ENCODE assay signal across 38 cellular contexts in the genomic region with DNA sequence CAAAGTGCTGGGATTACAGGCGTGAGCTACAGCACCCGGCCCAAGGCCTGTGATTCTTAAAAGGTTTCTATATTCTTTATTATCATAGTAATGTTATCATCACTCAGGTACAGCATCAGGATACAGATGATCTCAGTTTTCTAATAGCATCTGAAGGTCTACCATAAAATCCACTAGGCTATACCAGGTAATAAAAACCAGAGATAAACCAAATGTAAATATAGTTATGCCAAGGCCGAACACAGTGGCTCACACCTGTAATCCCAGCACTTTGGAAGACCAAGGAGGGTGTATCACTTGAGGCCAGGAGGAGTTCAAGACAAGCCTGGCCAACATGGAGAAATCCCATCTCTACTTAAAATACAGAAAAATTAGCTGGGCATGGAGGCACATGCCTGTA.
"Had no signal": no experiment of that assay in that cellular context is flagged by ENCODE, and none has a peak within 500 bp of the region (broad histone marks: within the 10 kb centered on the region; RNA-seq: fewer than 3 reads in every experiment).

No MANE protein-coding gene starts in this region.

- H3K27ac Mint-ChIP-seq: activated naive CD4-positive, alpha-beta T cell treated with anti-CD3 and anti-CD28 coated beads for 36 hours; activated naive CD4-positive, alpha-beta T cell treated with anti-CD3 and anti-CD28 coated beads, Interleukin-2, amount 10 ng/mL, durations not matched to agents 7 days and 5 days; activated naive CD4-positive, alpha-beta T cell treated with anti-CD3 and anti-CD28 coated beads, Interleukin-2, amount 50 U/mL, for 24 hours; activated naive CD4-positive, alpha-beta T cell treated with anti-CD3 and anti-CD28 coated beads, Interleukin-2, amount 50 U/mL, for 72 hours; activated naive CD8-positive, alpha-beta T cell treated with anti-CD3 and anti-CD28 coated beads, Interleukin-2, amount 10 ng/mL, durations not matched to agents 7 days and 5 days; activated naive CD8-positive, alpha-beta T cell treated with anti-CD3 and anti-CD28 coated beads, Interleukin-2, amount 50 U/mL, for 24 hours; activated T-cell treated with anti-CD3 and anti-CD28 coated beads, Interleukin-2, amount 50 U/mL, for 24 hours; activated T-cell treated with anti-CD3 and anti-CD28 coated beads, Interleukin-2, amount 50 U/mL, for 72 hours; activated T-helper 1 cell treated with anti-CD3 and anti-CD28 coated beads, Interleukin-12 subunit alpha, Interleukin-12 subunit beta, Interleukin-2, Interleukin-4 antibody, amounts not matched to agents 30 ng/mL and 10 ng/mL and 1 ng/mL, durations not matched to agents 14 hours and 24 hours and 36 hours; activated T-helper 17 cell treated with anti-CD3 and anti-CD28 coated beads, Interleukin-2, amount 50 U/mL, for 72 hours; activated T-helper 2 cell treated with anti-CD3 and anti-CD28 coated beads, Interferon-gamma antibody, Interleukin-2, Interleukin-4, amounts not matched to agents 10 μg/mL and 5 μg/mL and 100 μg/mL, durations not matched to agents 14 hours and 24 hours and 36 hours; brain had no signal

- H3K27me3 Mint-ChIP-seq: activated naive CD4-positive, alpha-beta T cell treated with anti-CD3 and anti-CD28 coated beads, Interleukin-2, amount 10 ng/mL, durations not matched to agents 7 days and 5 days; activated naive CD4-positive, alpha-beta T cell treated with anti-CD3 and anti-CD28 coated beads, Interleukin-2, amount 50 U/mL, for 24 hours; activated naive CD8-positive, alpha-beta T cell treated with anti-CD3 and anti-CD28 coated beads, Interleukin-2, amount 10 ng/mL, durations not matched to agents 7 days and 5 days; activated naive CD8-positive, alpha-beta T cell treated with anti-CD3 and anti-CD28 coated beads, Interleukin-2, amount 50 U/mL, for 24 hours; activated T-cell treated with anti-CD3 and anti-CD28 coated beads, Interleukin-2, amount 50 U/mL, for 24 hours; activated T-helper 17 cell treated with anti-CD3 and anti-CD28 coated beads, Interleukin-2, amount 50 U/mL, for 72 hours; brain; central memory CD8-positive, alpha-beta T cell had no signal

- H3K9me3 ChIP-seq: adrenal gland, ascending aorta, body of pancreas, breast epithelium had no signal

- H3K27me3 ChIP-seq: adrenal gland, ascending aorta, body of pancreas, brain microvascular endothelial cell, breast epithelium, cardiac muscle cell had no signal

- H3K4me3 Mint-ChIP-seq: activated naive CD4-positive, alpha-beta T cell treated with anti-CD3 and anti-CD28 coated beads for 36 hours; activated naive CD4-positive, alpha-beta T cell treated with anti-CD3 and anti-CD28 coated beads, Interleukin-2, amount 10 ng/mL, durations not matched to agents 7 days and 5 days; activated naive CD4-positive, alpha-beta T cell treated with anti-CD3 and anti-CD28 coated beads, Interleukin-2, amount 50 U/mL, for 24 hours; activated naive CD8-positive, alpha-beta T cell treated with anti-CD3 and anti-CD28 coated beads, Interleukin-2, amount 10 ng/mL, durations not matched to agents 7 days and 5 days; activated naive CD8-positive, alpha-beta T cell treated with anti-CD3 and anti-CD28 coated beads, Interleukin-2, amount 50 U/mL, for 24 hours; activated T-cell treated with anti-CD3 and anti-CD28 coated beads, Interleukin-2, amount 50 U/mL, for 24 hours; activated T-cell treated with anti-CD3 and anti-CD28 coated beads, Interleukin-2, amount 50 U/mL, for 4 hours; activated T-cell treated with anti-CD3 and anti-CD28 coated beads, Interleukin-2, amount 50 U/mL, for 72 hours; activated T-helper 1 cell treated with anti-CD3 and anti-CD28 coated beads, Interleukin-12 subunit alpha, Interleukin-12 subunit beta, Interleukin-2, Interleukin-4 antibody, amounts not matched to agents 30 ng/mL and 10 ng/mL and 1 ng/mL, durations not matched to agents 14 hours and 24 hours and 36 hours; activated T-helper 17 cell treated with anti-CD3 and anti-CD28 coated beads, Interleukin-2, amount 50 U/mL, for 72 hours; brain; central memory CD8-positive, alpha-beta T cell had no signal

- H3K9me3 Mint-ChIP-seq: activated naive CD4-positive, alpha-beta T cell treated with anti-CD3 and anti-CD28 coated beads for 36 hours; activated naive CD4-positive, alpha-beta T cell treated with anti-CD3 and anti-CD28 coated beads, Interleukin-2, amount 10 ng/mL, durations not matched to agents 7 days and 5 days; activated naive CD4-positive, alpha-beta T cell treated with anti-CD3 and anti-CD28 coated beads, Interleukin-2, amount 50 U/mL, for 24 hours; activated naive CD4-positive, alpha-beta T cell treated with anti-CD3 and anti-CD28 coated beads, Interleukin-2, amount 50 U/mL, for 72 hours; activated naive CD8-positive, alpha-beta T cell treated with anti-CD3 and anti-CD28 coated beads, Interleukin-2, amount 10 ng/mL, durations not matched to agents 7 days and 5 days; activated naive CD8-positive, alpha-beta T cell treated with anti-CD3 and anti-CD28 coated beads, Interleukin-2, amount 50 U/mL, for 24 hours; activated T-cell treated with anti-CD3 and anti-CD28 coated beads, Interleukin-2, amount 50 U/mL, for 24 hours; activated T-cell treated with anti-CD3 and anti-CD28 coated beads, Interleukin-2, amount 50 U/mL, for 4 hours; activated T-cell treated with anti-CD3 and anti-CD28 coated beads, Interleukin-2, amount 50 U/mL, for 72 hours; activated T-helper 1 cell treated with anti-CD3 and anti-CD28 coated beads, Interleukin-12 subunit alpha, Interleukin-12 subunit beta, Interleukin-2, Interleukin-4 antibody, amounts not matched to agents 30 ng/mL and 10 ng/mL and 1 ng/mL, durations not matched to agents 14 hours and 24 hours and 36 hours; activated T-helper 17 cell treated with anti-CD3 and anti-CD28 coated beads, Interleukin-2, amount 50 U/mL, for 72 hours; activated T-helper 2 cell treated with anti-CD3 and anti-CD28 coated beads, Interferon-gamma antibody, Interleukin-2, Interleukin-4, amounts not matched to agents 10 μg/mL and 5 μg/mL and 100 μg/mL, durations not matched to agents 14 hours and 24 hours and 36 hours; brain; central memory CD8-positive, alpha-beta T cell had no signal

- H3K27ac ChIP-seq: adrenal gland, ascending aorta, body of pancreas, brain microvascular endothelial cell, breast epithelium, cardiac muscle cell had no signal

- H3K4me1 ChIP-seq: ascending aorta, body of pancreas, breast epithelium had no signal

- DNase-seq: activated effector memory CD4-positive, alpha-beta T cell treated with anti-CD3 and anti-CD28 coated beads, Interleukin-2, amount 50 U/mL, for 16 hours; activated effector memory CD4-positive, alpha-beta T cell treated with Interleukin-2 at 50 U/mL for 16 hours; activated gamma-delta T cell; activated naive CD4-positive, alpha-beta T cell; activated naive CD4-positive, alpha-beta T cell treated with anti-CD3 and anti-CD28 coated beads for 36 hours; activated naive CD4-positive, alpha-beta T cell treated with anti-CD3 and anti-CD28 coated beads, Interleukin-2, amount 10 ng/mL, durations not matched to agents 7 days and 5 days; activated naive CD4-positive, alpha-beta T cell treated with anti-CD3 and anti-CD28 coated beads, Interleukin-2, amount 50 U/mL, for 16 hours; activated naive CD4-positive, alpha-beta T cell treated with Interleukin-2 at 50 U/mL for 16 hours; activated naive CD8-positive, alpha-beta T cell treated with anti-CD3 and anti-CD28 coated beads, Interleukin-2, amount 10 ng/mL, durations not matched to agents 7 days and 5 days; activated naive CD8-positive, alpha-beta T cell treated with anti-CD3 and anti-CD28 coated beads, Interleukin-2, amount 50 U/mL, for 24 hours; activated T-cell treated with anti-CD3 and anti-CD28 coated beads for 4 hours; activated T-cell treated with anti-CD3 and anti-CD28 coated beads, Interleukin-2, amount 50 U/mL, for 1 hour; activated T-cell treated with anti-CD3 and anti-CD28 coated beads, Interleukin-2, amount 50 U/mL, for 24 hours; activated T-cell treated with anti-CD3 and anti-CD28 coated beads, Interleukin-2, amount 50 U/mL, for 4 hours; activated T-cell treated with anti-CD3 and anti-CD28 coated beads, Interleukin-2, amount 50 U/mL, for 48 hours; activated T-cell treated with anti-CD3 and anti-CD28 coated beads, Interleukin-2, amount 50 U/mL, for 72 hours; adrenal gland; amniotic stem cell; amygdala; anterior cingulate cortex; aorta; body of pancreas; brain microvascular endothelial cell; caudate nucleus; central memory CD4-positive, alpha-beta T cell; cerebellar nuclear complex had no signal

- FAIRE-seq: astrocyte, bronchial epithelial cell had no signal

- ATAC-seq: activated naive CD4-positive, alpha-beta T cell treated with anti-CD3 and anti-CD28 coated beads, Interleukin-2, amount 50 U/mL, for 72 hours; activated naive CD8-positive, alpha-beta T cell treated with anti-CD3 and anti-CD28 coated beads, Interleukin-2, amount 50 U/mL, for 24 hours; activated T-cell treated with anti-CD3 and anti-CD28 coated beads, Interleukin-2, amount 50 U/mL, for 4 hours; activated T-cell treated with anti-CD3 and anti-CD28 coated beads, Interleukin-2, amount 50 U/mL, for 72 hours; activated T-helper 17 cell treated with anti-CD3 and anti-CD28 coated beads, Interleukin-2, amount 50 U/mL, for 72 hours; body of pancreas had no signal

- H3K4me3 ChIP-seq: adrenal gland, ascending aorta, body of pancreas, breast epithelium, cardiac muscle cell had no signal
